ENCODE assay signal across 1 cellular context in genomic region chr3:17027344-17027743, GRCh38.
A peak's percentile ranks its signal among the peaks of the same experiment; 100 is the strongest.
TF ChIP-seq lines count a peak whose summit lies in the region.

No MANE protein-coding gene starts in this region.

TF ChIP-seq in HEK293, 187 proteins besides CTCF, POLR2A, EP300 and RAD21:
- TF ChIP-seq ZNF292 (tag by site-specific recombination; IDR thresholded peaks at IDR 0.05; ENCODE audit: borderline replicate concordance, low read depth) (no peak), PRDM1 (tag by site-specific recombination; IDR thresholded peaks at IDR 0.05) (peak; percentile 65; the same call in 1 of the 2 replicates), ZFP41 (tag by site-specific recombination; IDR thresholded peaks at IDR 0.05; ENCODE audit: borderline replicate concordance) (no peak), ZNF449 (tag by site-specific recombination; IDR thresholded peaks at IDR 0.05) (no peak), ZSCAN4 (tag by site-specific recombination; IDR thresholded peaks at IDR 0.05) (no peak), ZNF664 (tag by site-specific recombination; IDR thresholded peaks at IDR 0.05) (no peak)
TF ChIP-seq in HEK293: peak in this region for 1.
